In genomic region chr18:79988079-79988924, GRCh38 we compare ENCODE assay signal across 8 cellular contexts. TPM values are rescaled to one million over a fixed set of nuclear protein-coding genes. Genes with fewer than 3 reads are reported as not detected.
DNase-seq lines count a peak whose midpoint lies in the region; FAIRE-seq and TF ChIP-seq lines count a peak whose summit lies in the region.

Gene TXNL4A (minus strand): TSS chr18:79988563. CDS start chr18:79988392, 171 bp downstream.

- H3K4me3 ChIP-seq in SJSA1 = peak within 1 kb of the TSS; percentile 79
- peak within 1 kb of the TSS; percentile 74 to 88 for H3K4me3 ChIP-seq in neutrophil (ENCODE audit: low read depth in 1 of 2, low read length in 1 of 2)

- peak; percentile 83 for TF ChIP-seq POLR2A in H54 (IDR thresholded peaks at IDR 0.05; ENCODE audit: low read depth, low read length)

- peak; percentile 47 for TF ChIP-seq CTCF in neutrophil (IDR thresholded peaks at IDR 0.05)

- H3K27ac ChIP-seq in SJSA1 = peak within 1 kb of the TSS; percentile 85
- H3K27ac ChIP-seq in neutrophil = peak within 1 kb of the TSS; percentile 88
- peak within 1 kb of the TSS; percentile 72 for H3K27ac ChIP-seq in substantia nigra (ENCODE audit: low read depth, low read length, poor library complexity, severe bottlenecking)

- H3K36me3 ChIP-seq in SJSA1 (peaks cover 28% of the 10 kb centered on the region), neutrophil (no peaks in the 10 kb centered on the region)

- DNase-seq in GF-D8 (lab: John Stamatoyannopoulos, UW) (peak; percentile 71), H54 (ENCODE audit: insufficient read length, low spot score) (peak; percentile 30), LoVo (ENCODE audit: low spot score) (peak; percentile 85), SJSA1 (ENCODE audit: low read depth in 1 of 2, low spot score in 2 of 2) (peak; percentile 70 to 80), foreskin melanocyte (peak; percentile 82), substantia nigra (lab: John Stamatoyannopoulos, UW) (peak; percentile 39 to 93 (median 79))
- DNase-seq in activated naive CD4-positive, alpha-beta T cell (lab: John Stamatoyannopoulos, UW) = peak; percentile 50 to 83 (median 68)

- H3K9me3 ChIP-seq in SJSA1 (replicated peaks) (no peaks in the 10 kb centered on the region), neutrophil (no peaks in the 10 kb centered on the region)

- H3K4me1 ChIP-seq in SJSA1 (replicated peaks) (peaks cover 8% of the 10 kb centered on the region; the same call in 1 of the 2 replicates), neutrophil (ENCODE audit: control insufficient read depth in 1 of 2, insufficient read depth in 1 of 2, low read depth in 1 of 2, low read length in 1 of 2) (peaks cover 18 to 19% of the 10 kb centered on the region in 2 experiments)

- FAIRE-seq in H54 (lab: Jason Lieb, UNC) = no peak

- no peaks in the 10 kb centered on the region for H3K27me3 ChIP-seq in SJSA1 (replicated peaks)
- H3K27me3 ChIP-seq in neutrophil = no peaks in the 10 kb centered on the region

RNA-seq across cellular contexts. Expression of gene TXNL4A, which starts in this region (rescaled TPM):
- 97.6 and 190 TPM in 2 replicates for total RNA-seq in SJSA1 (2014; rRNA removed; shearing (Covaris generic))

Comparison
In these comparisons a context has a peak if more than half of its experiments do, and no peak if none do; other contexts are left out.
1. Peak in every context shown above with its lines: DNase-seq, H3K4me3 ChIP-seq and H3K27ac ChIP-seq.
2. DNase-seq: peak in every context shown above with its lines; median percentile 85 in LoVo; 82 in foreskin melanocyte; 79 in substantia nigra; 75 in SJSA1; 71 in GF-D8; 68 in activated naive CD4-positive, alpha-beta T cell; 30 in H54.